12 cellular contexts compared by ENCODE assay signal in the genomic region with DNA sequence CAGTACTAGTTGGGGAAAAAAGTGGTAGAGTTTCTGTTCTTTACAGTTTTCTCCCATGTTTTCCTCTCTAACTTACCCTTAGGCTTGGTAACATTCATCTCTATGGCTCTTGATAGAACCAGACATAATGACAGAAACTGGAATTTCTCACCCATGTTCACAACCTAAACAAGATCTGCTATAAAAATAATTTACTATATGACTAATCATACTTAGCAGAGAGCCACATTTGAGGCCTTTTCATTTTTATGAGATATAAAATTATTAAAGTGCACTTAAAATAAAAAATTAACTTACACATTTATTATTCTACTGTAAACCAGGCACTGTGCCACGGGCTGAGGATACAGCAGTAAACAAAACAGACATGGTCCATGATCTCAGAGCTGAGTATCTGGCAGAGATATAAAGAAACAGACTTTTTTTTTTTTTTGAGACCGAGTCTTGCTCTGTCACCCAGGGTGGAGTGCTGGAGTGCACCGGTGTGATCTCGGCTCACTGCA.
A peak's percentile ranks its signal among the peaks of the same experiment; 100 is the strongest.
DNase-seq lines count a peak whose midpoint lies in the region; ATAC-seq and TF ChIP-seq lines count a peak whose summit lies in the region.
"Had no signal": no experiment of that assay in that cellular context is flagged by ENCODE, and none has a peak within 500 bp of the region (broad histone marks: within the 10 kb centered on the region; RNA-seq: fewer than 3 reads in every experiment).

No MANE protein-coding gene starts in this region.

- peak overlapping the region; percentile 80; the same call in 1 of the 2 replicates for H2AFZ ChIP-seq in SK-N-SH (ENCODE audit: low read depth)
- H2AFZ ChIP-seq: PC-9 had no signal

- H3K79me2 ChIP-seq in SK-N-SH (ENCODE audit: insufficient read depth): peaks cover 3% of the 10 kb centered on the region; the same call in 1 of the 2 replicates

- peaks cover 19 to 36% of the 10 kb centered on the region in 2 experiments for H3K4me1 ChIP-seq in SK-N-SH (ENCODE audit: control insufficient read depth in 1 of 2, insufficient read depth in 2 of 2, low read depth in 1 of 2, low read length in 1 of 2)
- H3K4me1 ChIP-seq: Caco-2 had no signal

- peak overlapping the region; percentile 62 to 95 for H3K27ac ChIP-seq in SK-N-SH (ENCODE audit: low read depth in 2 of 2, low read length in 1 of 2)
- H3K27ac ChIP-seq: colonic mucosa, KMS-11, PC-9 had no signal

- H3K36me3 ChIP-seq in SK-N-SH (replicated peaks in 1 of 2; ENCODE audit: control insufficient read depth in 1 of 2, insufficient read depth in 2 of 2, low read length in 1 of 2): no peaks in the 10 kb centered on the region
- H3K36me3 ChIP-seq: colonic mucosa had no signal

- POLR2A ChIA-PET in SK-N-SH (lab: Yijun Ruan, JAX): interaction anchor here (0.6 to 1.7 kb wide), 5 partner anchors 13 to 148 kb away, joined by 3 to 7 read pairs (median 3); partner anchors contain the start of gene GAB2
- POLR2A ChIA-PET in HEK293T (lab: Yijun Ruan, JAX): no interaction called here

- peak overlapping the region; percentile 22; the same call in 1 of the 2 replicates for H3K9ac ChIP-seq in SK-N-SH
- H3K9ac ChIP-seq: KMS-11 had no signal

- peaks cover 9% of the 10 kb centered on the region for H3F3A ChIP-seq in SK-N-SH (replicated peaks; ENCODE audit: insufficient read depth)

- no peaks in the 10 kb centered on the region for H3K27me3 ChIP-seq in SK-N-SH (ENCODE audit: insufficient read depth)
- H3K27me3 ChIP-seq: colonic mucosa had no signal

- intact Hi-C loops in sciatic nerve (cut with DNase I): no loop called here

- peak; percentile 23; the same call in 1 of the 2 replicates for TF ChIP-seq RAD21 in SK-N-SH (IDR thresholded peaks at IDR 0.05; ENCODE audit: low read length)

- TF ChIP-seq CTCF in SK-N-SH (IDR thresholded peaks at IDR 0.05): no peak

- CTCF ChIA-PET in SK-N-SH (lab: Yijun Ruan, JAX) (interaction anchor here (1.1 to 1.5 kb wide), 4 partner anchors 11 to 245 kb away, joined by 4 to 7 read pairs (median 6); no protein-coding TSS in a partner anchor), HEK293T (lab: Yijun Ruan, JAX) (no interaction called here)

- H3K4me2 ChIP-seq in SK-N-SH: peak overlapping the region; percentile 69; the same call in 1 of the 2 replicates
- H3K4me2 ChIP-seq: KMS-11, PC-9 had no signal

- 27% methylated on average over 4 of the region's 4 CpGs for WGBS in SK-N-SH (ENCODE audit: low lambda C conversion rate)

- H3K4me3 ChIP-seq in SK-N-SH (ENCODE audit: low read depth in 2 of 2, low read length in 1 of 2): no peak overlapping the region
- H3K4me3 ChIP-seq: colonic mucosa, PC-9 had no signal

- peak; percentile 8 for DNase-seq in H4 (ENCODE audit: low spot score)
- DNase-seq in SK-N-SH: peak; percentile 28
- peak; percentile 34 for DNase-seq in fibroblast of peridontal ligament (ENCODE audit: extremely low read depth)
- DNase-seq in sciatic nerve (ENCODE audit: low spot score): no peak
- DNase-seq in SKM-1 (lab: John Stamatoyannopoulos, UW; ENCODE audit: unreplicated experiment): no peak
- no peak for DNase-seq in HEK293T (ENCODE audit: extremely low spot score)
- DNase-seq: activated naive CD4-positive, alpha-beta T cell treated with anti-CD3 and anti-CD28 coated beads, Interleukin-2, amount 50 U/mL, for 16 hours; Caco-2; colonic mucosa; PC-9 had no signal

- peak in 1 of 2 experiments; percentile 72; a peak in 2 of 4 replicates for TF ChIP-seq EP300 in SK-N-SH (IDR thresholded peaks at IDR 0.05; ENCODE audit: borderline replicate concordance in 1 of 2, low read depth in 1 of 2, low read length in 1 of 2)

- ATAC-seq in sciatic nerve: peak; percentile 55
- ATAC-seq in HG02571 (IDR thresholded peaks at IDR 0.05; ENCODE audit: unreplicated experiment): no peak

- H4K20me1 ChIP-seq in SK-N-SH (ENCODE audit: insufficient read depth): no peaks in the 10 kb centered on the region

- no peaks in the 10 kb centered on the region for H3K9me2 ChIP-seq in SK-N-SH

- no peaks in the 10 kb centered on the region for H3K9me3 ChIP-seq in SK-N-SH
- H3K9me3 ChIP-seq: Caco-2, colonic mucosa had no signal

TF ChIP-seq in SK-N-SH, 30 proteins besides CTCF, POLR2A, EP300 and RAD21 (continues in another document):
- TF ChIP-seq ELF1 (IDR thresholded peaks at IDR 0.05) (no peak), USF1 (IDR thresholded peaks at IDR 0.05; ENCODE audit: borderline replicate concordance, low read depth) (no peak), FOXJ3 (CRISPR knock-in tag; IDR thresholded peaks at IDR 0.05) (peak; percentile 68; the same call in 1 of the 2 replicates), USF2 (IDR thresholded peaks at IDR 0.05; ENCODE audit: borderline replicate concordance, low read depth, low read length) (no peak), JUND (IDR thresholded peaks at IDR 0.05) (no peak), IRF3 (IDR thresholded peaks at IDR 0.05; ENCODE audit: low read depth, low read length) (no peak), NFIC (IDR thresholded peaks at IDR 0.05; ENCODE audit: borderline replicate concordance) (0 out of 2 replicates have a peak, but pooled peaks have one; percentile 7), GABPA (IDR thresholded peaks at IDR 0.05; ENCODE audit: low read depth) (no peak), TCF12 (IDR thresholded peaks at IDR 0.05) (peak; percentile 63), MXI1 (IDR thresholded peaks at IDR 0.05; ENCODE audit: low read depth, low read length) (no peak), YY1 (IDR thresholded peaks at IDR 0.05; ENCODE audit: low read depth) (no peak), GATA2 (CRISPR knock-in tag; IDR thresholded peaks at IDR 0.05) (0 out of 2 replicates have a peak, but pooled peaks have one; percentile 14)

TF ChIP-seq in HEK293T, 16 proteins besides CTCF, POLR2A, EP300 and RAD21:
- TF ChIP-seq SUZ12 (IDR thresholded peaks at IDR 0.05) (no peak), CTBP1 (IDR thresholded peaks at IDR 0.05; ENCODE audit: borderline replicate concordance) (no peak), SP1 (IDR thresholded peaks at IDR 0.05) (no peak), FOXK2 (IDR thresholded peaks at IDR 0.05) (no peak), ELF4 (IDR thresholded peaks at IDR 0.05) (no peak), LEF1 (IDR thresholded peaks at IDR 0.05; ENCODE audit: borderline replicate concordance) (no peak), HDGF (IDR thresholded peaks at IDR 0.05; ENCODE audit: borderline replicate concordance) (no peak), L3MBTL2 (conservative IDR thresholded peaks at IDR 0.05) (no peak), ARNT (IDR thresholded peaks at IDR 0.05) (no peak)

Comparison
In these comparisons a context has a peak if more than half of its experiments do, and no peak if none do; other contexts are left out.
1. DNase-seq: peak in H4 (single experiment), SK-N-SH (single experiment) and fibroblast of peridontal ligament (single experiment); none in sciatic nerve (single experiment), SKM-1 (single experiment) and HEK293T (single experiment).